In the genomic region with DNA sequence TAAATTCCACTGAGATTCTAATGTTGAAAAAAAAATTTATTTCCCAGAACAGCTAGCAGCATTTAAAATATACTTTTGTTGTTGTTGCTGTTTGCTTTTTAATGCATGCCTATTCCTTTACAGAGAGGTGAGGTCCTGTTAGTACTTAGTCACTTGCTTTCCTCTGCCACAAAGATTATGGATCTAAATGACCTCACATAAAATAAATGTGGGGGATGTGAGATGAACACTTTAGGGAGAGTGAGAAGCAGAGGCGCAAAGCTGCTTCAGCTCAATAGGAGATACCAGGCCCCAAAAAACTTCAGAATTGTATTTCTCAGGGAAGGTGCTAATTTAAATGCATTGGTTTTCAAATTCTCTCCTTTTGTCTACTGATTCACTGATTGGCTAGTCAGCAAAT, we compare ENCODE assay signal across 14 cellular contexts. TPM values are rescaled to one million over a fixed set of nuclear protein-coding genes. Genes with fewer than 3 reads are reported as not detected.
DNase-seq lines count a peak whose midpoint lies in the region; ATAC-seq and TF ChIP-seq lines count a peak whose summit lies in the region.
"Had no signal": no experiment of that assay in that cellular context is flagged by ENCODE, and none has a peak within 500 bp of the region (broad histone marks: within the 10 kb centered on the region; RNA-seq: fewer than 3 reads in every experiment).

No MANE protein-coding gene starts in this region.

- POLR2A ChIA-PET in CD4-positive, alpha-beta T cell (lab: Charles Lee) = no interaction called here
- POLR2A ChIA-PET in PC-3 (lab: Charles Lee; ENCODE audit: unreplicated experiment) = no interaction called here

- H3K27ac ChIP-seq in CD4-positive, alpha-beta T cell (ENCODE audit: low read depth, low read length) = no peak overlapping the region
- no peak overlapping the region for H3K27ac ChIP-seq in PC-3 (ENCODE audit: low read length)
- H3K27ac ChIP-seq: transverse colon had no signal

- no peaks in the 10 kb centered on the region for H3K9me2 ChIP-seq in PC-3 (replicated peaks; ENCODE audit: low read length)

- no peak for DNase-seq in CD4-positive, alpha-beta T cell
- DNase-seq in M059J (ENCODE audit: low read depth) = peak; percentile 64
- peak; percentile 30 for DNase-seq in fibroblast of peridontal ligament (ENCODE audit: extremely low read depth)
- no peak for DNase-seq in COLO829 (ENCODE audit: low spot score)
- DNase-seq in PC-3 = no peak
- DNase-seq in NCI-H2081 treated with DMSO at 0.1 percent for 48 hours (lab: John Stamatoyannopoulos, UW) = no peak
- DNase-seq: activated CD8-positive, alpha-beta memory T cell treated with anti-CD3 and anti-CD28 coated beads for 24 hours; MV-4-11; NCI-H345; transverse colon had no signal

- ATAC-seq in CD4-positive, alpha-beta T cell (ENCODE audit: poor library complexity) = no peak
- ATAC-seq in PC-3 (no peak), GM18502 (IDR thresholded peaks at IDR 0.05; ENCODE audit: poor library complexity, unreplicated experiment) (no peak)

- H3K36me3 ChIP-seq in neuron (ENCODE audit: insufficient read depth, low read length) (no peaks in the 10 kb centered on the region), PC-3 (ENCODE audit: low read depth, low read length) (no peaks in the 10 kb centered on the region)
- H3K36me3 ChIP-seq: transverse colon had no signal

- H3F3A ChIP-seq in PC-3 (ENCODE audit: low read length, unreplicated experiment) = no peaks in the 10 kb centered on the region

- no peak for TF ChIP-seq CTCF in CD4-positive, alpha-beta T cell (IDR thresholded peaks at IDR 0.05)
- no peak for TF ChIP-seq CTCF in PC-3 (conservative IDR thresholded peaks at IDR 0.05; ENCODE audit: low read depth, low read length)

- H3K4me1 ChIP-seq in neuron (ENCODE audit: insufficient read depth, low read length) = peaks cover 48% of the 10 kb centered on the region
- no peaks in the 10 kb centered on the region for H3K4me1 ChIP-seq in PC-3 (ENCODE audit: insufficient read depth, low read length)

- H3K27me3 Mint-ChIP-seq in CD4-positive, alpha-beta T cell = peaks cover 23% of the 10 kb centered on the region

- H3K4me2 ChIP-seq in PC-3 (ENCODE audit: low read length) = no peak overlapping the region

- intact Hi-C loops in CD4-positive, alpha-beta T cell (cut with DNase I, micrococcal nuclease) = no loop called here
- intact Hi-C loops in PC-3 (cut with micrococcal nuclease) = no loop called here

- H3K36me3 Mint-ChIP-seq in CD4-positive, alpha-beta T cell (ENCODE audit: low read depth) = no peaks in the 10 kb centered on the region
- H3K36me3 Mint-ChIP-seq: memory B cell had no signal

- no peak overlapping the region for H3K4me3 Mint-ChIP-seq in CD4-positive, alpha-beta T cell
- H3K4me3 Mint-ChIP-seq: B cell, memory B cell had no signal

- no peaks in the 10 kb centered on the region for H3K79me2 ChIP-seq in PC-3 (ENCODE audit: low read length)

- H3K27ac Mint-ChIP-seq in CD4-positive, alpha-beta T cell = peak overlapping the region; percentile 66
- H3K27ac Mint-ChIP-seq: B cell, memory B cell had no signal

- BruUV-seq in PC-3 (replicated peaks; lab: Mats Ljungman, UMichigan) = no TSS peak

- H3K9me3 Mint-ChIP-seq in CD4-positive, alpha-beta T cell = no peaks in the 10 kb centered on the region
- H3K9me3 Mint-ChIP-seq: memory B cell had no signal

- H4K20me1 ChIP-seq in PC-3 (ENCODE audit: low read length) = no peaks in the 10 kb centered on the region

- CTCF ChIA-PET in CD4-positive, alpha-beta T cell (lab: Charles Lee) = no interaction called here
- CTCF ChIA-PET in PC-3 (lab: Charles Lee) = no interaction called here

- H3K9ac ChIP-seq in PC-3 (ENCODE audit: low read length) = no peak overlapping the region

- peak overlapping the region; percentile 80 for H2AFZ ChIP-seq in neuron (ENCODE audit: low read depth, low read length)
- no peak overlapping the region for H2AFZ ChIP-seq in PC-3 (ENCODE audit: low read length)

- peaks cover 12% of the 10 kb centered on the region for H3K27me3 ChIP-seq in CD4-positive, alpha-beta T cell (ENCODE audit: control insufficient read depth, insufficient read depth, low read length)
- H3K27me3 ChIP-seq in neuron (ENCODE audit: insufficient read depth, low read length) (no peaks in the 10 kb centered on the region), PC-3 (ENCODE audit: low read length) (peaks cover 56% of the 10 kb centered on the region)
- H3K27me3 ChIP-seq: transverse colon had no signal

- H3K4me3 ChIP-seq in neuron (ENCODE audit: low read length) (no peak overlapping the region), PC-3 (ENCODE audit: low read length) (no peak overlapping the region)
- H3K4me3 ChIP-seq: transverse colon had no signal

- H3K9me3 ChIP-seq in CD4-positive, alpha-beta T cell (ENCODE audit: control insufficient read depth, low read length) = no peaks in the 10 kb centered on the region
- no peaks in the 10 kb centered on the region for H3K9me3 ChIP-seq in neuron (ENCODE audit: low read length)
- H3K9me3 ChIP-seq in PC-3 (ENCODE audit: low read length) = no peaks in the 10 kb centered on the region
- H3K9me3 ChIP-seq: transverse colon had no signal

- peaks cover 49% of the 10 kb centered on the region for H3K4me1 Mint-ChIP-seq in CD4-positive, alpha-beta T cell (ENCODE audit: low read depth)

RNA-seq across cellular contexts. Expression of a gene that starts 4.0 kb away (rescaled TPM):
- not detected for total RNA-seq in CD4-positive, alpha-beta T cell
- total RNA-seq in M059J (2014; rRNA removed; shearing (Covaris generic)) = 26.9 and 33.5 TPM in 2 replicates
- 0.29 TPM in 1 of 2 replicates, not detected in the other for total RNA-seq in PC-3 (2014; rRNA removed)
- total RNA-seq: B cell had no signal

Comparison
In these comparisons a context has a peak if more than half of its experiments do, and no peak if none do; other contexts are left out.
1. DNase-seq: peak in M059J (single experiment) and fibroblast of peridontal ligament (single experiment); none in CD4-positive, alpha-beta T cell (0 of 10), COLO829 (single experiment), PC-3 (single experiment) and NCI-H2081 treated with DMSO at 0.1 percent for 48 hours (single experiment).
2. RNA of a gene that starts 4.0 kb away (total RNA-seq): 26.9 to 33.5 TPM in M059J; not detected in CD4-positive, alpha-beta T cell and 0.29 TPM in PC-3; every median in the first group is over 10 times any median in the second.